In the genomic region with DNA sequence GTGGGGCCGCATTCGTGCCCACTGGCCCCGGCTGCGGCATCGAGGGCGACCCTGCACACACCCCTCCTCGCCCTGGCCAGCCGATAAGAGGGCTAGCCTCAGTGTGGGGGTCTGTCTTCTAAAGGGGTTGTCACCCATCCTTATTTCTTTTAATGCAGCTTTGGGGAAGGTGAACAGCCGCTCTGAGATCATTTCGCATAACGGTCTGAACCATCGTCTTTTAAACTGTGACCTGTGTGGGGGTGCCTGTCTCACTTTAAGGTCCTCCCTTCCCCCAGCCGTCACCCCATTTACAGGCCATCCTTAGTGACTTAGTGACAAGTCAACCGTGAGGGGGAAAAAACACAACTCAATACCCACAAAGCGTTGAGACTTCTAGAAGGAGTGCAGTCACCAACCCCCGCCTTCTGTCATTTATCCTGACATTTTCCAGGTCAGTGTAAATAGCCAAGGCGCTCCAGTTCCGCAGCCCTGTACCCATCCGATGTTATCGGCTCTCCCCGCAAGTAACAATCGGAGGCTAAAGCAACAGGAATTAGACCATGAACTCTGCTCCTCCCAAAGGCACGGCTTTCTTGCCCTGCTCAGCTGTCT, we compare ENCODE assay signal across 1 cellular context.
TF ChIP-seq lines count a peak whose summit lies in the region.

No MANE protein-coding gene starts in this region.

TF ChIP-seq in HEK293, 187 proteins besides CTCF, POLR2A, EP300 and RAD21 (continued from another document):
- TF ChIP-seq, protein P1, sequence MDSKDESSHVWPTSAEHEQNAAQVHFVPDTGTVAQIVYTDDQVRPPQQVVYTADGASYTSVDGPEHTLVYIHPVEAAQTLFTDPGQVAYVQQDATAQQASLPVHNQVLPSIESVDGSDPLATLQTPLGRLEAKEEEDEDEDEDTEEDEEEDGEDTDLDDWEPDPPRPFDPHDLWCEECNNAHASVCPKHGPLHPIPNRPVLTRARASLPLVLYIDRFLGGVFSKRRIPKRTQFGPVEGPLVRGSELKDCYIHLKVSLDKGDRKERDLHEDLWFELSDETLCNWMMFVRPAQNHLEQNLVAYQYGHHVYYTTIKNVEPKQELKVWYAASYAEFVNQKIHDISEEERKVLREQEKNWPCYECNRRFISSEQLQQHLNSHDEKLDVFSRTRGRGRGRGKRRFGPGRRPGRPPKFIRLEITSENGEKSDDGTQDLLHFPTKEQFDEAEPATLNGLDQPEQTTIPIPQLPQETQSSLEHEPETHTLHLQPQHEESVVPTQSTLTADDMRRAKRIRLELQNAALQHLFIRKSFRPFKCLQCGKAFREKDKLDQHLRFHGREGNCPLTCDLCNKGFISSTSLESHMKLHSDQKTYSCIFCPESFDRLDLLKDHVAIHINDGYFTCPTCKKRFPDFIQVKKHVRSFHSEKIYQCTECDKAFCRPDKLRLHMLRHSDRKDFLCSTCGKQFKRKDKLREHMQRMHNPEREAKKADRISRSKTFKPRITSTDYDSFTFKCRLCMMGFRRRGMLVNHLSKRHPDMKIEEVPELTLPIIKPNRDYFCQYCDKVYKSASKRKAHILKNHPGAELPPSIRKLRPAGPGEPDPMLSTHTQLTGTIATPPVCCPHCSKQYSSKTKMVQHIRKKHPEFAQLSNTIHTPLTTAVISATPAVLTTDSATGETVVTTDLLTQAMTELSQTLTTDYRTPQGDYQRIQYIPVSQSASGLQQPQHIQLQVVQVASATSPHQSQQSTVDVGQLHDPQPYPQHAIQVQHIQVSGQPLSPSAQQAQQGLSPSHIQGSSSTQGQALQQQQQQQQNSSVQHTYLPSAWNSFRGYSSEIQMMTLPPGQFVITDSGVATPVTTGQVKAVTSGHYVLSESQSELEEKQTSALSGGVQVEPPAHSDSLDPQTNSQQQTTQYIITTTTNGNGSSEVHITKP (tag by site-specific recombination; IDR thresholded peaks at IDR 0.05) = peak; percentile 67
- no peak for TF ChIP-seq MYNN (tag by site-specific recombination; IDR thresholded peaks at IDR 0.05; ENCODE audit: borderline replicate concordance)
- TF ChIP-seq KLF7 (tag by site-specific recombination; IDR thresholded peaks at IDR 0.05; ENCODE audit: borderline replicate concordance) = no peak
- TF ChIP-seq, protein P2, sequence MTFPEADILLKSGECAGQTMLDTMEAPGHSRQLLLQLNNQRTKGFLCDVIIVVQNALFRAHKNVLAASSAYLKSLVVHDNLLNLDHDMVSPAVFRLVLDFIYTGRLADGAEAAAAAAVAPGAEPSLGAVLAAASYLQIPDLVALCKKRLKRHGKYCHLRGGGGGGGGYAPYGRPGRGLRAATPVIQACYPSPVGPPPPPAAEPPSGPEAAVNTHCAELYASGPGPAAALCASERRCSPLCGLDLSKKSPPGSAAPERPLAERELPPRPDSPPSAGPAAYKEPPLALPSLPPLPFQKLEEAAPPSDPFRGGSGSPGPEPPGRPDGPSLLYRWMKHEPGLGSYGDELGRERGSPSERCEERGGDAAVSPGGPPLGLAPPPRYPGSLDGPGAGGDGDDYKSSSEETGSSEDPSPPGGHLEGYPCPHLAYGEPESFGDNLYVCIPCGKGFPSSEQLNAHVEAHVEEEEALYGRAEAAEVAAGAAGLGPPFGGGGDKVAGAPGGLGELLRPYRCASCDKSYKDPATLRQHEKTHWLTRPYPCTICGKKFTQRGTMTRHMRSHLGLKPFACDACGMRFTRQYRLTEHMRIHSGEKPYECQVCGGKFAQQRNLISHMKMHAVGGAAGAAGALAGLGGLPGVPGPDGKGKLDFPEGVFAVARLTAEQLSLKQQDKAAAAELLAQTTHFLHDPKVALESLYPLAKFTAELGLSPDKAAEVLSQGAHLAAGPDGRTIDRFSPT (tag by site-specific recombination; IDR thresholded peaks at IDR 0.05) = 0 out of 2 replicates have a peak, but pooled peaks have one; percentile 34
- TF ChIP-seq, protein P3, sequence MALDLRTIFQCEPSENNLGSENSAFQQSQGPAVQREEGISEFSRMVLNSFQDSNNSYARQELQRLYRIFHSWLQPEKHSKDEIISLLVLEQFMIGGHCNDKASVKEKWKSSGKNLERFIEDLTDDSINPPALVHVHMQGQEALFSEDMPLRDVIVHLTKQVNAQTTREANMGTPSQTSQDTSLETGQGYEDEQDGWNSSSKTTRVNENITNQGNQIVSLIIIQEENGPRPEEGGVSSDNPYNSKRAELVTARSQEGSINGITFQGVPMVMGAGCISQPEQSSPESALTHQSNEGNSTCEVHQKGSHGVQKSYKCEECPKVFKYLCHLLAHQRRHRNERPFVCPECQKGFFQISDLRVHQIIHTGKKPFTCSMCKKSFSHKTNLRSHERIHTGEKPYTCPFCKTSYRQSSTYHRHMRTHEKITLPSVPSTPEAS (tag by site-specific recombination; IDR thresholded peaks at IDR 0.05) = no peak
- no peak for TF ChIP-seq ZNF677 (tag by site-specific recombination; IDR thresholded peaks at IDR 0.05)
- TF ChIP-seq, protein P4, sequence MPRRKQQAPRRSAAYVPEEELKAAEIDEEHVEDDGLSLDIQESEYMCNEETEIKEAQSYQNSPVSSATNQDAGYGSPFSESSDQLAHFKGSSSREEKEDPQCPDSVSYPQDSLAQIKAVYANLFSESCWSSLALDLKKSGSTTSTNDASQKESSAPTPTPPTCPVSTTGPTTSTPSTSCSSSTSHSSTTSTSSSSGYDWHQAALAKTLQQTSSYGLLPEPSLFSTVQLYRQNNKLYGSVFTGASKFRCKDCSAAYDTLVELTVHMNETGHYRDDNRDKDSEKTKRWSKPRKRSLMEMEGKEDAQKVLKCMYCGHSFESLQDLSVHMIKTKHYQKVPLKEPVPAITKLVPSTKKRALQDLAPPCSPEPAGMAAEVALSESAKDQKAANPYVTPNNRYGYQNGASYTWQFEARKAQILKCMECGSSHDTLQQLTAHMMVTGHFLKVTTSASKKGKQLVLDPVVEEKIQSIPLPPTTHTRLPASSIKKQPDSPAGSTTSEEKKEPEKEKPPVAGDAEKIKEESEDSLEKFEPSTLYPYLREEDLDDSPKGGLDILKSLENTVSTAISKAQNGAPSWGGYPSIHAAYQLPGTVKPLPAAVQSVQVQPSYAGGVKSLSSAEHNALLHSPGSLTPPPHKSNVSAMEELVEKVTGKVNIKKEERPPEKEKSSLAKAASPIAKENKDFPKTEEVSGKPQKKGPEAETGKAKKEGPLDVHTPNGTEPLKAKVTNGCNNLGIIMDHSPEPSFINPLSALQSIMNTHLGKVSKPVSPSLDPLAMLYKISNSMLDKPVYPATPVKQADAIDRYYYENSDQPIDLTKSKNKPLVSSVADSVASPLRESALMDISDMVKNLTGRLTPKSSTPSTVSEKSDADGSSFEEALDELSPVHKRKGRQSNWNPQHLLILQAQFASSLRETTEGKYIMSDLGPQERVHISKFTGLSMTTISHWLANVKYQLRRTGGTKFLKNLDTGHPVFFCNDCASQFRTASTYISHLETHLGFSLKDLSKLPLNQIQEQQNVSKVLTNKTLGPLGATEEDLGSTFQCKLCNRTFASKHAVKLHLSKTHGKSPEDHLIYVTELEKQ (tag by site-specific recombination; IDR thresholded peaks at IDR 0.05; ENCODE audit: borderline replicate concordance) = no peak
